14 cellular contexts compared by ENCODE assay signal in genomic region chr10:111344804-111345203, GRCh38.
DNase-seq lines count a peak whose midpoint lies in the region; ATAC-seq and TF ChIP-seq lines count a peak whose summit lies in the region.
"Had no signal": no experiment of that assay in that cellular context is flagged by ENCODE, and none has a peak within 500 bp of the region (broad histone marks: within the 10 kb centered on the region; RNA-seq: fewer than 3 reads in every experiment).

No MANE protein-coding gene starts in this region.

- POLR2A ChIA-PET in A673 (lab: Charles Lee; ENCODE audit: low non-redundant PET) = no interaction called here
- POLR2A ChIA-PET in CD8-positive, alpha-beta T cell (lab: Charles Lee) = no interaction called here

- H3K9me3 ChIP-seq in A673 (ENCODE audit: low read depth, low read length, poor library complexity, severe bottlenecking) (no peaks in the 10 kb centered on the region), gastrocnemius medialis (no peaks in the 10 kb centered on the region)
- peaks cover 3% of the 10 kb centered on the region for H3K9me3 ChIP-seq in CD8-positive, alpha-beta T cell (ENCODE audit: low read length)
- H3K9me3 ChIP-seq: neutrophil, testis had no signal

- no peak overlapping the region for H3K27ac Mint-ChIP-seq in endothelial cell (ENCODE audit: unreplicated experiment)
- no peak overlapping the region for H3K27ac Mint-ChIP-seq in CD8-positive, alpha-beta T cell
- H3K27ac Mint-ChIP-seq: CD4-positive, alpha-beta memory T cell had no signal

- H3K4me3 ChIP-seq in A673 (ENCODE audit: low read depth, low read length, poor library complexity, severe bottlenecking) (no peak overlapping the region), gastrocnemius medialis (no peak overlapping the region)
- H3K4me3 ChIP-seq in Jurkat, Clone E6-1 (ENCODE audit: low read length) = no peak overlapping the region
- no peak overlapping the region for H3K4me3 ChIP-seq in CD8-positive, alpha-beta T cell (ENCODE audit: low read depth, low read length)
- H3K4me3 ChIP-seq: testis had no signal

- ATAC-seq in GM18519 (IDR thresholded peaks at IDR 0.05; ENCODE audit: low FRiP score, unreplicated experiment) = peak; percentile 87
- ATAC-seq in GM21723 (IDR thresholded peaks at IDR 0.05; ENCODE audit: unreplicated experiment) = no peak
- no peak for ATAC-seq in HG03342 (IDR thresholded peaks at IDR 0.05; ENCODE audit: unreplicated experiment)
- no peak for ATAC-seq in gastrocnemius medialis
- no peak for ATAC-seq in CD8-positive, alpha-beta T cell

- no peaks in the 10 kb centered on the region for H3K4me1 ChIP-seq in A673 (ENCODE audit: insufficient read depth, low read length, poor library complexity, severe bottlenecking)
- no peaks in the 10 kb centered on the region for H3K4me1 ChIP-seq in gastrocnemius medialis
- no peaks in the 10 kb centered on the region for H3K4me1 ChIP-seq in CD8-positive, alpha-beta T cell (ENCODE audit: insufficient read depth, low read length)
- H3K4me1 ChIP-seq: testis had no signal

- CTCF ChIA-PET in A673 (lab: Charles Lee) = no interaction called here
- CTCF ChIA-PET in CD8-positive, alpha-beta T cell (lab: Charles Lee) = no interaction called here

- peaks cover 19% of the 10 kb centered on the region for H3K36me3 Mint-ChIP-seq in endothelial cell (ENCODE audit: low read depth, unreplicated experiment)
- no peaks in the 10 kb centered on the region for H3K36me3 Mint-ChIP-seq in CD8-positive, alpha-beta T cell

- no peak overlapping the region for H3K4me3 Mint-ChIP-seq in endothelial cell (ENCODE audit: unreplicated experiment)
- H3K4me3 Mint-ChIP-seq in CD8-positive, alpha-beta T cell = no peak overlapping the region
- H3K4me3 Mint-ChIP-seq: CD4-positive, alpha-beta memory T cell had no signal

- TF ChIP-seq CTCF in A673 (conservative IDR thresholded peaks at IDR 0.05; ENCODE audit: low read depth, low read length) = peak; percentile 27; the same call in 1 of the 2 replicates
- peak; percentile 18 for TF ChIP-seq CTCF in endothelial cell (IDR thresholded peaks at IDR 0.05; ENCODE audit: unreplicated experiment)
- no peak for TF ChIP-seq CTCF in gastrocnemius medialis (IDR thresholded peaks at IDR 0.05 in 4 of 5, conservative IDR thresholded peaks at IDR 0.05 in 1 of 5)
- TF ChIP-seq CTCF in CD8-positive, alpha-beta T cell (IDR thresholded peaks at IDR 0.05) = no peak

- in situ Hi-C loops in gastrocnemius medialis (cut with MboI; ENCODE audit: low sequenced_read_pairs in 4 of 4) = no loop called here

- intact Hi-C loops in A673 (cut with micrococcal nuclease; ENCODE audit: unreplicated experiment) = no loop called here
- intact Hi-C loops in gastrocnemius medialis (cut with DNase I; ENCODE audit: low total_unique reads) = no loop called here
- intact Hi-C loops in CD8-positive, alpha-beta T cell (cut with DNase I, micrococcal nuclease) = no loop called here

- no peak for TF ChIP-seq POLR2A in gastrocnemius medialis (IDR thresholded peaks at IDR 0.05)

- DNase-seq in A673 (ENCODE audit: low spot score) = no peak
- peak; percentile 1 for DNase-seq in Jurkat, Clone E6-1 (ENCODE audit: low read depth, low spot score)
- no peak for DNase-seq in endothelial cell (ENCODE audit: low spot score)
- no peak for DNase-seq in gastrocnemius medialis
- no peak for DNase-seq in CD8-positive, alpha-beta T cell
- DNase-seq: activated CD4-positive, alpha-beta T cell treated with anti-CD3 and anti-CD28 coated beads for 1 hour; activated naive CD4-positive, alpha-beta T cell treated with anti-CD3 and anti-CD28 coated beads, Interleukin-2, amount 50 U/mL, for 16 hours; CD4-positive, alpha-beta memory T cell; stimulated activated CD4-positive, alpha-beta T cell treated with anti-CD3 and anti-CD28 coated beads, Interleukin-4, amount 100 ng/mL, for 24 hours; testis had no signal

- peaks cover 10% of the 10 kb centered on the region for H3K9me3 Mint-ChIP-seq in endothelial cell (ENCODE audit: unreplicated experiment)
- H3K9me3 Mint-ChIP-seq in CD8-positive, alpha-beta T cell = peaks cover 22% of the 10 kb centered on the region

- H3K36me3 ChIP-seq in A673 (ENCODE audit: insufficient read depth, low read length, poor library complexity, severe bottlenecking) (no peaks in the 10 kb centered on the region), gastrocnemius medialis (no peaks in the 10 kb centered on the region)
- H3K36me3 ChIP-seq in CD8-positive, alpha-beta T cell (ENCODE audit: insufficient read depth, low read length) = no peaks in the 10 kb centered on the region
- H3K36me3 ChIP-seq: neutrophil had no signal

- H3K27me3 ChIP-seq in A673 (replicated peaks; ENCODE audit: insufficient read depth, low read depth, low read length, poor library complexity) (peaks cover 31% of the 10 kb centered on the region), gastrocnemius medialis (no peaks in the 10 kb centered on the region)
- no peaks in the 10 kb centered on the region for H3K27me3 ChIP-seq in CD8-positive, alpha-beta T cell (ENCODE audit: insufficient read depth, low read length)
- H3K27me3 ChIP-seq: neutrophil, testis had no signal

- H3K27ac ChIP-seq in A673 (ENCODE audit: low read depth, low read length, poor library complexity, severe bottlenecking) (no peak overlapping the region), gastrocnemius medialis (no peak overlapping the region)
- H3K27ac ChIP-seq in CD8-positive, alpha-beta T cell (ENCODE audit: low read depth, low read length) = no peak overlapping the region
- H3K27ac ChIP-seq: neutrophil, testis had no signal

- H3K27me3 Mint-ChIP-seq in endothelial cell (ENCODE audit: unreplicated experiment) = no peaks in the 10 kb centered on the region
- peaks cover 11% of the 10 kb centered on the region for H3K27me3 Mint-ChIP-seq in CD8-positive, alpha-beta T cell (ENCODE audit: low read depth)

- no TSS peak for BruUV-seq in A673 (replicated peaks; lab: Mats Ljungman, UMichigan)

- peaks cover 9% of the 10 kb centered on the region for H3K4me1 Mint-ChIP-seq in endothelial cell (ENCODE audit: unreplicated experiment)
- H3K4me1 Mint-ChIP-seq in CD8-positive, alpha-beta T cell (ENCODE audit: low read depth) = no peaks in the 10 kb centered on the region
- H3K4me1 Mint-ChIP-seq: CD4-positive, alpha-beta memory T cell had no signal

Comparison
In these comparisons a context has a peak if more than half of its experiments do, and no peak if none do; other contexts are left out.
1. CTCF ChIP-seq: peak in A673 (single experiment) and endothelial cell (single experiment); none in gastrocnemius medialis (0 of 5) and CD8-positive, alpha-beta T cell (single experiment).